In genomic region chr10:16993186-16993585, GRCh38 we compare ENCODE assay signal across 1 cellular context.
TF ChIP-seq lines count a peak whose summit lies in the region.

No MANE protein-coding gene starts in this region.

TF ChIP-seq in SK-N-SH, 30 proteins besides CTCF, POLR2A, EP300 and RAD21 (continued from another document):
- TF ChIP-seq, protein P1, sequence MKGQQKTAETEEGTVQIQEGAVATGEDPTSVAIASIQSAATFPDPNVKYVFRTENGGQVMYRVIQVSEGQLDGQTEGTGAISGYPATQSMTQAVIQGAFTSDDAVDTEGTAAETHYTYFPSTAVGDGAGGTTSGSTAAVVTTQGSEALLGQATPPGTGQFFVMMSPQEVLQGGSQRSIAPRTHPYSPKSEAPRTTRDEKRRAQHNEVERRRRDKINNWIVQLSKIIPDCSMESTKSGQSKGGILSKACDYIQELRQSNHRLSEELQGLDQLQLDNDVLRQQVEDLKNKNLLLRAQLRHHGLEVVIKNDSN (IDR thresholded peaks at IDR 0.05; ENCODE audit: borderline replicate concordance, low read depth): no peak
- TF ChIP-seq EZH2phosphoT487 (IDR thresholded peaks at IDR 0.05; ENCODE audit: borderline replicate concordance, low read depth) (no peak), FOSL2 (IDR thresholded peaks at IDR 0.05; ENCODE audit: borderline replicate concordance, low read depth) (no peak), TCF12 (IDR thresholded peaks at IDR 0.05) (no peak), GABPA (IDR thresholded peaks at IDR 0.05; ENCODE audit: low read depth) (no peak)
